In the genomic region with DNA sequence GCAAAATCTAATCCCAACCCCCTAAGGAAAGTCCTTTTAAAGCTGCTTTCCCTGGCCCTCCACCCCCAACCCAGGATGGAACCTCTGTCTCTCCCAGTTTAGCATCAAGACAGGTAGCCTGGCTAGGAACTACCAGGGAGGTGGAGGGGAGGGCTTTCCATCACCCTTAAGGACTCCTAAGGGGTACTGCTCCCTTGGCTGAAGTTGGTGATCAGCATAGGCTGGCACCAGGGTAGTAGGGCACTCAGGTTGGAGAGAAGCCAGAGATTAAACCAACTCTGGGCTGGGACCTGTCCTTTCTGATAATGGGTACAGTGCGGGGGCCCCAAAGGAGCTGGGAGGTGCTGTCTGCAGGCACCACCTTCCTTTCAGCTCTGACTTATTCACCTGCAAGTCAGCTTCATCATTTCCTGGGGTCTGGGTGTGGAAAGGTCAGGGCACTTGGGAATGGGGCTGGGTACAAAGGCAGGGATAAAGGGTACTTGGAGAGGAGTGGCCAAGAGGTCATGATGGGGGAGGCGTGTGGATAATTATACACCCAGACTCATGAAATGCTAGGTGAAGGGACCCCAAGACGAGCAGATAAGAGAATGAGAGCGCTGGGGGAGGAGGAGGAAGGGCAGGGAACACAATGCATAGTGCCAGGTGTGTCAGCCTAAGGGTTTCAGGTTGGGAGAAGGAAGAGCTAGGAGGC, we compare ENCODE assay signal across 8 cellular contexts. TPM values are rescaled to one million over a fixed set of nuclear protein-coding genes. Genes with fewer than 3 reads are reported as not detected.
DNase-seq lines count a peak whose midpoint lies in the region; ATAC-seq and TF ChIP-seq lines count a peak whose summit lies in the region.

No MANE protein-coding gene starts in this region.

- peak overlapping the region; percentile 98 for H3K27ac Mint-ChIP-seq in nephron progenitor cell

- H3K36me3 ChIP-seq in H7 (replicated peaks; ENCODE audit: control insufficient read depth, insufficient read depth, low read length) (no peaks in the 10 kb centered on the region; the same call in none of the 2 replicates), ectodermal cell (ENCODE audit: control insufficient read depth, insufficient read depth, low read length) (no peaks in the 10 kb centered on the region)

- peaks cover 36% of the 10 kb centered on the region for H3K4me1 ChIP-seq in ectodermal cell (ENCODE audit: control insufficient read depth, insufficient read depth, low read length)

- ATAC-seq in GM19035 (IDR thresholded peaks at IDR 0.05; ENCODE audit: unreplicated experiment) (no peak), GM18868 (IDR thresholded peaks at IDR 0.05; ENCODE audit: unreplicated experiment) (no peak)

- DNase-seq in H7 (peak; percentile 58), RPMI8226 (peak; percentile 63), nephron progenitor cell (no peak), 8988T (no peak)
- no peak for DNase-seq in stimulated activated naive CD4-positive, alpha-beta T cell treated with Interleukin-2 at 50 U/mL for 16 hours (lab: John Stamatoyannopoulos, UW)

- H3K27me3 Mint-ChIP-seq in nephron progenitor cell (ENCODE audit: low read depth, poor library complexity): no peaks in the 10 kb centered on the region

- no peaks in the 10 kb centered on the region for H3K9me3 Mint-ChIP-seq in nephron progenitor cell

- peak overlapping the region; percentile 97 for H3K4me3 Mint-ChIP-seq in nephron progenitor cell

- H3K4me3 ChIP-seq in H7 (ENCODE audit: insufficient read depth, low read depth, low read length) (peak overlapping the region; percentile 99), ectodermal cell (ENCODE audit: insufficient read depth, low read depth, low read length) (peak overlapping the region; percentile 61)

- peaks cover 88% of the 10 kb centered on the region for H3K4me1 Mint-ChIP-seq in nephron progenitor cell

- no peaks in the 10 kb centered on the region for H3K9me3 ChIP-seq in ectodermal cell (ENCODE audit: control insufficient read depth, low read length)

- 3 to 6% methylated on average over 4 of the region's 4 CpGs for WGBS in ectodermal cell, 2 experiments

- peak overlapping the region; percentile 92 for H3K27ac ChIP-seq in ectodermal cell (ENCODE audit: insufficient read depth, low read depth, low read length, poor library complexity, severe bottlenecking)

- no peaks in the 10 kb centered on the region for H3K27me3 ChIP-seq in H7 (ENCODE audit: control insufficient read depth, insufficient read depth, low read length)
- no peaks in the 10 kb centered on the region for H3K27me3 ChIP-seq in ectodermal cell (ENCODE audit: control insufficient read depth, insufficient read depth, low read length, poor library complexity, severe bottlenecking)

- no peaks in the 10 kb centered on the region for H3K36me3 Mint-ChIP-seq in nephron progenitor cell (ENCODE audit: low read depth)

- no peak for TF ChIP-seq CTCF in nephron progenitor cell (IDR thresholded peaks at IDR 0.05)

RNA-seq across cellular contexts. Expression of gene ARHGEF2, which starts 1.3 kb away (rescaled TPM):
- 97.1 and 104 TPM in 2 replicates for total RNA-seq in H7 (2014; rRNA removed; shearing (Covaris generic))
- polyA plus RNA-seq in ectodermal cell (2013, experiment 1 of 4): 101 TPM
- 103 TPM for polyA plus RNA-seq in ectodermal cell (2013, experiment 2 of 4)
- polyA plus RNA-seq in ectodermal cell (2013, experiment 3 of 4): 75.5 TPM
- 93.8 TPM for polyA plus RNA-seq in ectodermal cell (2013, experiment 4 of 4)

RNA-seq across cellular contexts. Expression of gene RXFP4, which starts 35.6 kb away (rescaled TPM):
- total RNA-seq in H7 (2014; rRNA removed; shearing (Covaris generic)): not detected in 2 replicates
- not detected for polyA plus RNA-seq in ectodermal cell (2013, experiment 1 of 4)
- polyA plus RNA-seq in ectodermal cell (2013, experiment 2 of 4): not detected
- not detected for polyA plus RNA-seq in ectodermal cell (2013, experiment 3 of 4)
- polyA plus RNA-seq in ectodermal cell (2013, experiment 4 of 4): not detected

RNA-seq across cellular contexts. Expression of gene KHDC4, which starts 42.8 kb away (rescaled TPM):
- 58.4 and 78.1 TPM in 2 replicates for total RNA-seq in H7 (2014; rRNA removed; shearing (Covaris generic))
- polyA plus RNA-seq in ectodermal cell (2013, experiment 1 of 4): 76.7 TPM
- 72.3 TPM for polyA plus RNA-seq in ectodermal cell (2013, experiment 2 of 4)
- 59.3 TPM for polyA plus RNA-seq in ectodermal cell (2013, experiment 3 of 4)
- 68.1 TPM for polyA plus RNA-seq in ectodermal cell (2013, experiment 4 of 4)

RNA-seq across cellular contexts. Expression of gene SSR2, which starts 43.7 kb away (rescaled TPM):
- 427 and 445 TPM in 2 replicates for total RNA-seq in H7 (2014; rRNA removed; shearing (Covaris generic))
- 291 TPM for polyA plus RNA-seq in ectodermal cell (2013, experiment 1 of 4)
- 312 TPM for polyA plus RNA-seq in ectodermal cell (2013, experiment 2 of 4)
- 261 TPM for polyA plus RNA-seq in ectodermal cell (2013, experiment 3 of 4)
- 314 TPM for polyA plus RNA-seq in ectodermal cell (2013, experiment 4 of 4)

Comparison
In these comparisons a context has a peak if more than half of its experiments do, and no peak if none do; other contexts are left out.
1. DNase-seq: peak in H7 (single experiment) and RPMI8226 (single experiment); none in nephron progenitor cell (single experiment), 8988T (single experiment) and stimulated activated naive CD4-positive, alpha-beta T cell treated with Interleukin-2 at 50 U/mL for 16 hours (single experiment).